Comparison of ENCODE assay signal across 1 cellular context in the genomic region with DNA sequence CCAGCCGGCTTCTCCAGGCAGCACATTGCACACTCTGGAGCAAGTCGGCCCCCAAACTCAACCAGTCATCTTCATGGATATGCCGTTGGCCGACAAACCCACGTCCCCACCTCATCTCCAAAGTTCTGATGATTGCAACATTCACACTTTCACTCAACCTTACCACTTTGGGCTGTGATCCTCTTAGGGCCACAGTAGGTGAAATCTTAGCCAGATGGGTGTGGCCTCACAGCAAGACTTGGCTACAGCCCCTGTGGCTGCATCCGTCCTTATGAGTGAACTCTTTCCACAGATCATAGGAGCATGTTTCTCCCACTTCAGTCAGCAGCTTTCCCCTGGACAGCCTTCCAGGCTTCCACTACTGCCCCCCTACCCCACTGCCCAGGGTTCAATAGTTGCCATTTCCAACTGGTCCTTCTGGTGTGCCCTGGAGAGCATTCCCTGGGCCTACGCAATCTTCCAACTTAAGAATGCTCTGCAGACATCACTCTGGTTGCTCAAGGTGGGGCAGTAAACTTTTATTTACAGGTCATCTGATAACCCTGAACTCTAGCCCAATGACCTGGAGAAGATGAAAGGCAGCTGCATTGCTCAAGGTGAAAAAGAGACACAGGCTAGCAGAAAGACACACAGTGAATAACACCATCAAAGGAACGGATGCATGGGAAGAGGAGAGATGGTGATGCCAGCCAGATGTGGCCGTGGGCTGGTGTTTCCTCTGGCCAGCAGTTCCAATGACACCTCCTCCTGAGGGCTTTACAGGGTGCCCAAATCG.
TF ChIP-seq lines count a peak whose summit lies in the region.

No MANE protein-coding gene starts in this region.

TF ChIP-seq in IMR-90, 13 proteins besides CTCF, POLR2A, EP300 and RAD21:
- TF ChIP-seq FOS (IDR thresholded peaks at IDR 0.05; ENCODE audit: low read depth, low read length) = no peak
- TF ChIP-seq CEBPB (IDR thresholded peaks at IDR 0.05; ENCODE audit: low read depth, low read length) = 0 out of 2 replicates have a peak, but pooled peaks have one; percentile 17
